Comparison of ENCODE assay signal across 29 cellular contexts in the genomic region with DNA sequence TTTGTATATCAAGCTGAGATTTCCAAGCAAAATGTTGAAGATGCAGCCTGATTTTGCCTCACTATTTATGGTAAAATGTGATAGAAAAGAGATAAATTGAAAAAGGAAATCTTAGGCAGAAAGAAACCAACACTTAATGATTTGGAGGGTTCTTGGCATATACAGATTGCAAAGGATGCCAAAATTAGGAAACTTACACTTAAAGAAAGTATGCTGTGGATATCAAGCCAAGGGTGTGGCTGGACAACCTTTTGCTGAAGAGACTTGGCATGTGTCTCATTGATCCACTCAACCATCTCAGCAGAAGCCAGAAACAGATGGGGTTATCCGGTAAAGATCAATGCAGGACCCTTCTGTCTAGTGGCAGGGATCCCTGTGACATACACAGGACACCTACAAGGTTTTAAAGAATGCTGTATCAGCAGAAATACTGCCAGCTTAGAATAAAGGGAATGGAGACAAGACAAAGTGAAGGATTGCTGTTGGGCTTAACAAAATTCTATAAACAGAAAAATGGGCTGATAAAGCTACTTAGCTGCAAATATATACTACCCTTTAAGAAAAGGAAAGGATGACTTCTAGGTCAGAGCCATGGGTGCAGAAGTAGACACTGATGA.
"Had no signal": no experiment of that assay in that cellular context is flagged by ENCODE, and none has a peak within 500 bp of the region (broad histone marks: within the 10 kb centered on the region; RNA-seq: fewer than 3 reads in every experiment).

No MANE protein-coding gene starts in this region.

- H3K4me3 Mint-ChIP-seq: immature natural killer cell; naive thymus-derived CD8-positive, alpha-beta T cell; nephron; neural crest cell; stimulated activated effector memory CD8-positive, alpha-beta T cell treated with anti-CD3 and anti-CD28 coated beads, Interleukin-12 subunit alpha, Interleukin-12 subunit beta, amount 100 ng/mL, for 72 hours; stimulated activated naive CD8-positive, alpha-beta T cell treated with anti-CD3 and anti-CD28 coated beads, Interleukin-15, amount 100 ng/mL, for 72 hours; type B pancreatic cell had no signal

- H3K27ac Mint-ChIP-seq: immature natural killer cell; naive thymus-derived CD8-positive, alpha-beta T cell; nephron; stimulated activated effector memory CD8-positive, alpha-beta T cell treated with anti-CD3 and anti-CD28 coated beads, Interleukin-12 subunit alpha, Interleukin-12 subunit beta, amount 100 ng/mL, for 72 hours; stimulated activated naive CD8-positive, alpha-beta T cell treated with anti-CD3 and anti-CD28 coated beads, Interleukin-15, amount 100 ng/mL, for 72 hours; type B pancreatic cell had no signal

- H3K4me1 Mint-ChIP-seq: immature natural killer cell; naive thymus-derived CD8-positive, alpha-beta T cell; nephron; neural crest cell; stimulated activated effector memory CD8-positive, alpha-beta T cell treated with anti-CD3 and anti-CD28 coated beads, Interleukin-12 subunit alpha, Interleukin-12 subunit beta, amount 100 ng/mL, for 72 hours; stimulated activated naive CD8-positive, alpha-beta T cell treated with anti-CD3 and anti-CD28 coated beads, Interleukin-15, amount 100 ng/mL, for 72 hours had no signal

- H3K36me3 ChIP-seq: left lung, lower lobe of right lung, pancreas, prostate gland, sigmoid colon, spleen, tibial nerve, uterus had no signal

- H3K9me3 ChIP-seq: left lung, lower lobe of right lung, pancreas, prostate gland, sigmoid colon, tibial nerve, uterus had no signal

- H3K27me3 Mint-ChIP-seq: stimulated activated naive CD8-positive, alpha-beta T cell treated with anti-CD3 and anti-CD28 coated beads, Interleukin-15, amount 100 ng/mL, for 72 hours; type B pancreatic cell had no signal

- DNase-seq: hypothalamus; immature natural killer cell; kidney; left colon; left lung; lower lobe of right lung; mammary epithelial cell; mesenchymal stem cell; naive thymus-derived CD8-positive, alpha-beta T cell; nucleus accumbens; pancreas; posterior cingulate gyrus; retina; right cardiac atrium; sigmoid colon; small intestine; spleen; stimulated activated CD4-positive, alpha-beta T cell treated with anti-CD3 and anti-CD28 coated beads, Interleukin-4, amount 100 ng/mL, for 24 hours; stimulated activated naive CD4-positive, alpha-beta T cell; stimulated activated naive CD8-positive, alpha-beta T cell treated with anti-CD3 and anti-CD28 coated beads, Interleukin-15, amount 100 ng/mL, for 72 hours; substantia nigra; uterus had no signal

- H3K27ac ChIP-seq: left lung, lower lobe of right lung, pancreas, prostate gland, sigmoid colon, spleen, tibial nerve, uterus had no signal

- H3K27me3 ChIP-seq: left lung, pancreas, sigmoid colon, spleen, tibial nerve, uterus had no signal

- H3K4me1 ChIP-seq: left lung, lower lobe of right lung, pancreas, prostate gland, sigmoid colon, spleen, uterus had no signal

- FAIRE-seq: islet of Langerhans, kidney, pancreas, small intestine had no signal

- H3K36me3 Mint-ChIP-seq: stimulated activated effector memory CD8-positive, alpha-beta T cell treated with anti-CD3 and anti-CD28 coated beads, Interleukin-12 subunit alpha, Interleukin-12 subunit beta, amount 100 ng/mL, for 72 hours had no signal

- ATAC-seq: left colon; left lung; lower lobe of right lung; naive thymus-derived CD8-positive, alpha-beta T cell; pancreas; right cardiac atrium; stimulated activated effector memory CD8-positive, alpha-beta T cell treated with anti-CD3 and anti-CD28 coated beads, Interleukin-12 subunit alpha, Interleukin-12 subunit beta, amount 100 ng/mL, for 72 hours; stimulated activated naive CD8-positive, alpha-beta T cell treated with anti-CD3 and anti-CD28 coated beads, Interleukin-15, amount 100 ng/mL, for 72 hours had no signal

- H3K4me3 ChIP-seq: left lung, lower lobe of right lung, pancreas, prostate gland, sigmoid colon, spleen, tibial nerve, uterus had no signal
